8 cellular contexts compared by ENCODE assay signal in the genomic region with DNA sequence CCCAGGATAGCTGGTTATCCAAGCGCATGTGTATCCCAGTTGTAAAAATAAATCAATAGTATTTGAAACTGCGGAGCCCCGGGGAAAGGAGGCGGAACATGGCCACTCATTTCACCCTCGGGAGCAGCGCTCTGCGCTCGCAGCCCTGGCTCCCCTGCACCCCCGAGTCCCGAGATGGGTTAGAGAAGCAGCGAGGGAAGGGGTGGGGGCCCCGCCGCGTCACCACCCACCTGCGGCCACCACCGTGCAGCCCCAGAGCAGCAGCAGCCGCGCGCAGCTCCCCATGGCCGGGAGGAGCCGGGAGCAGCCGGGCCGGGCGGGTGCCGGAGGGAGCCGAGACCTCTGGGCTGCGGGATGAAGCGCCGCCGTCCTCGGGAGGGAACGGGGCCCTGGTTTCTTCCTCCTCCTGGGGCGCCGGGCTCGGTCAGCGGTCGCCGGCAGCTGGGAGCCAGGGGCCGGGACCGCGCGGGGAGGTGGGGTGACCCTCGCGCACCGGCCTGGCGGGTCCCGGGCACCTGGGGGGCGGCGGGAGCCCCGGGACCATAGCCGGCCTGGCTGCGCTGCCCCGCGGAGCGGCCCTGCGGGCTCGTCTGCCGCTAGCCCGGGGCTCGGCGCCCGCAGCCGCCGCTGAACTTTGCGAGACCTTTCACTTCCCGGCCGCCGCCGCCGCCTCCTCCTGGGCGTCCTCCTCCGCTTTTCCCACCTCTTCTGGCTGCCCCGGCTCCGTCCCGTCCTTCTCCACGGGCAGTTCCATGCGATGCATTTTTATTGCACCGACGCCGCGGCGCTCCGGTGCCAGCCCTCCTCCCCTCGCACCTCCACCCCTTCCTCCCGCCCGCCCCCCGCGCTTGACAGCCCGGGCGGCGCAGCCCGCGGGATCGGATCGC. TPM values are rescaled to one million over a fixed set of nuclear protein-coding genes. Genes with fewer than 3 reads are reported as not detected.
DNase-seq lines count a peak whose midpoint lies in the region; ATAC-seq and TF ChIP-seq lines count a peak whose summit lies in the region.

A gene (minus strand): TSS at position 740 of the 887 bp plus-strand sequence. CDS start 455 bp downstream, at position 285.

- H3K9me3 ChIP-seq in BE2C, result no peaks in the 10 kb centered on the region

- H3K27ac ChIP-seq in adipose tissue (ENCODE audit: low read depth, low read length) (no peak within 1 kb of the TSS), rectal smooth muscle tissue (ENCODE audit: low read depth, low read length) (peak within 1 kb of the TSS; percentile 28)

- H3K4me3 ChIP-seq in BE2C (ENCODE audit: low read depth, low read length), result peak within 1 kb of the TSS; percentile 19
- H3K4me3 ChIP-seq in rectal smooth muscle tissue (ENCODE audit: low read length), result peak within 1 kb of the TSS; percentile 71

- H3K27me3 ChIP-seq in BE2C, result peaks cover 98% of the 10 kb centered on the region
- peaks cover 10% of the 10 kb centered on the region for H3K27me3 ChIP-seq in rectal smooth muscle tissue (ENCODE audit: control insufficient read depth, insufficient read depth, low read length)

- DNase-seq in BE2C, result peak; percentile 25
- DNase-seq in NCI-H460 (ENCODE audit: extremely low read depth, low read depth), result no peak
- peak; percentile 82 for DNase-seq in left ventricle myocardium superior
- DNase-seq in OCI-M1 (lab: John Stamatoyannopoulos, UW), result no peak
- DNase-seq in SHP77 treated with DMSO at 0.1 percent for 48 hours (lab: John Stamatoyannopoulos, UW), result no peak

- intact Hi-C loops in left ventricle myocardium superior (cut with micrococcal nuclease), result no loop called here

- peak; percentile 78 for ATAC-seq in GM19397 (IDR thresholded peaks at IDR 0.05; ENCODE audit: unreplicated experiment)
- ATAC-seq in left ventricle myocardium superior, result peak; percentile 67

- no peak for TF ChIP-seq CTCF in BE2C (IDR thresholded peaks at IDR 0.05; ENCODE audit: low read depth, low read length)

- 0% methylated on average over 53 to 90 of the region's 95 CpGs for WGBS in adipose tissue, 3 donors

- H3K36me3 ChIP-seq in BE2C, result no peaks in the 10 kb centered on the region
- H3K36me3 ChIP-seq in rectal smooth muscle tissue (ENCODE audit: control insufficient read depth, insufficient read depth, low read length), result no peaks in the 10 kb centered on the region

- H3K4me1 ChIP-seq in BE2C (no peaks in the 10 kb centered on the region), rectal smooth muscle tissue (ENCODE audit: control insufficient read depth, insufficient read depth, low read length) (peaks cover 6% of the 10 kb centered on the region)

- H3K9ac ChIP-seq in rectal smooth muscle tissue (ENCODE audit: low read length), result no peak within 1 kb of the TSS

RNA-seq across cellular contexts. Expression of the gene that starts here (rescaled TPM):
- polyA plus RNA-seq in BE2C (2012; ENCODE audit: insufficient read depth, insufficient read length, low read depth), result not detected
- 68.1 and 86.7 TPM in 2 replicates for total RNA-seq in NCI-H460 (2014; rRNA removed; shearing (Covaris generic))
- polyA plus RNA-seq in NCI-H460 (2014; cell fraction: nucleus; rRNA removed), result 24.9 and 31.2 TPM in 2 replicates
- 10 to 100 TPM; 10.2 to 12.9 (median 11.1) TPM for polyA plus RNA-seq in adipose tissue
- total RNA-seq in left ventricle myocardium superior, result 76.5 TPM

Comparison
In these comparisons a context has a peak if more than half of its experiments do, and no peak if none do; other contexts are left out.
1. DNase-seq: peak in BE2C (single experiment) and left ventricle myocardium superior (single experiment); none in NCI-H460 (single experiment), OCI-M1 (single experiment) and SHP77 treated with DMSO at 0.1 percent for 48 hours (single experiment).